ENCODE assay signal across 9 cellular contexts in genomic region chr9:10613413-10613812, GRCh38. TPM values are rescaled to one million over a fixed set of nuclear protein-coding genes. Genes with fewer than 3 reads are reported as not detected.
DNase-seq lines count a peak whose midpoint lies in the region; ATAC-seq, FAIRE-seq and TF ChIP-seq lines count a peak whose summit lies in the region.
"Had no signal": no experiment of that assay in that cellular context is flagged by ENCODE, and none has a peak within 500 bp of the region (broad histone marks: within the 10 kb centered on the region; RNA-seq: fewer than 3 reads in every experiment).

No MANE protein-coding gene starts in this region.

- 9% methylated on average over 13 of the region's 13 CpGs for WGBS in suprapubic skin

- peaks cover 4% of the 10 kb centered on the region for H3K4me1 Mint-ChIP-seq in activated naive CD4-positive, alpha-beta T cell treated with anti-CD3 and anti-CD28 coated beads, Interleukin-2, amount 50 U/mL, for 24 hours
- peaks cover 7% of the 10 kb centered on the region for H3K4me1 Mint-ChIP-seq in activated naive CD4-positive, alpha-beta T cell treated with anti-CD3 and anti-CD28 coated beads for 36 hours (ENCODE audit: low read depth)
- peaks cover 6% of the 10 kb centered on the region for H3K4me1 Mint-ChIP-seq in astrocyte (ENCODE audit: low read depth, unreplicated experiment)

- peaks cover 5% of the 10 kb centered on the region for H3K4me1 ChIP-seq in astrocyte (ENCODE audit: insufficient read depth, low read length)
- H3K4me1 ChIP-seq in iPS-18a (ENCODE audit: control insufficient read depth, low read depth, low read length): peaks cover 9% of the 10 kb centered on the region
- peaks cover 15% of the 10 kb centered on the region for H3K4me1 ChIP-seq in suprapubic skin

- no peak for ATAC-seq in HG02759 (IDR thresholded peaks at IDR 0.05; ENCODE audit: unreplicated experiment)

- H3K9ac ChIP-seq in astrocyte (ENCODE audit: low read length) (peak overlapping the region; percentile 58), iPS-18a (ENCODE audit: low read length) (no peak overlapping the region)

- intact Hi-C loops in activated naive CD4-positive, alpha-beta T cell treated with anti-CD3 and anti-CD28 coated beads for 36 hours (cut with micrococcal nuclease): no loop called here

- DNase-seq in activated naive CD4-positive, alpha-beta T cell treated with anti-CD3 and anti-CD28 coated beads for 36 hours: no peak
- DNase-seq in astrocyte (ENCODE audit: low read depth): no peak
- DNase-seq in suprapubic skin (ENCODE audit: low spot score in 2 of 2): no peak
- DNase-seq in activated CD4-positive, alpha-beta T cell treated with anti-CD3 and anti-CD28 coated beads for 1 hour: no peak
- no peak for DNase-seq in NCI-H82 treated with DMSO at 0.1 percent for 48 hours (lab: John Stamatoyannopoulos, UW; ENCODE audit: unreplicated experiment)

- H3K4me3 Mint-ChIP-seq in activated naive CD4-positive, alpha-beta T cell treated with anti-CD3 and anti-CD28 coated beads, Interleukin-2, amount 50 U/mL, for 24 hours: peak overlapping the region; percentile 13
- H3K4me3 Mint-ChIP-seq in activated naive CD4-positive, alpha-beta T cell treated with anti-CD3 and anti-CD28 coated beads for 36 hours: no peak overlapping the region
- peak overlapping the region; percentile 80 for H3K4me3 Mint-ChIP-seq in astrocyte (ENCODE audit: unreplicated experiment)

- no peaks in the 10 kb centered on the region for H3K36me3 ChIP-seq in astrocyte (ENCODE audit: insufficient read depth, low read length)
- no peaks in the 10 kb centered on the region for H3K36me3 ChIP-seq in iPS-18a (ENCODE audit: control insufficient read depth, low read depth, low read length)
- no peaks in the 10 kb centered on the region for H3K36me3 ChIP-seq in suprapubic skin

- H4K20me1 ChIP-seq in astrocyte (ENCODE audit: insufficient read depth, low read length): no peaks in the 10 kb centered on the region

- H3K4me2 ChIP-seq in astrocyte (ENCODE audit: low read length): peak overlapping the region; percentile 89

- H3K4me3 ChIP-seq in astrocyte (ENCODE audit: insufficient read depth, low read depth, low read length) (peak overlapping the region; percentile 60), iPS-18a (ENCODE audit: low read length) (peak overlapping the region; percentile 65), suprapubic skin (peak overlapping the region; percentile 56)

- H3K36me3 Mint-ChIP-seq in activated naive CD4-positive, alpha-beta T cell treated with anti-CD3 and anti-CD28 coated beads, Interleukin-2, amount 50 U/mL, for 24 hours: no peaks in the 10 kb centered on the region
- H3K36me3 Mint-ChIP-seq in activated naive CD4-positive, alpha-beta T cell treated with anti-CD3 and anti-CD28 coated beads for 36 hours (ENCODE audit: low read depth): peaks cover 4% of the 10 kb centered on the region
- no peaks in the 10 kb centered on the region for H3K36me3 Mint-ChIP-seq in astrocyte (ENCODE audit: low read depth, unreplicated experiment)

- FAIRE-seq in astrocyte (lab: Jason Lieb, UNC): no peak

- TF ChIP-seq EP300 in suprapubic skin (IDR thresholded peaks at IDR 0.05): no peak

- H3K27ac Mint-ChIP-seq in activated naive CD4-positive, alpha-beta T cell treated with anti-CD3 and anti-CD28 coated beads, Interleukin-2, amount 50 U/mL, for 24 hours: peak overlapping the region; percentile 75
- no peak overlapping the region for H3K27ac Mint-ChIP-seq in activated naive CD4-positive, alpha-beta T cell treated with anti-CD3 and anti-CD28 coated beads for 36 hours
- H3K27ac Mint-ChIP-seq in astrocyte (ENCODE audit: unreplicated experiment): peak overlapping the region; percentile 53
- H3K27ac Mint-ChIP-seq: stimulated activated naive CD8-positive, alpha-beta T cell treated with anti-CD3 and anti-CD28 coated beads, Interleukin-15, amount 100 ng/mL, for 72 hours had no signal

- CTCF ChIA-PET in activated naive CD4-positive, alpha-beta T cell treated with anti-CD3 and anti-CD28 coated beads for 36 hours (lab: Charles Lee): interaction anchor here (0.6 kb wide), 1 partner anchor 292 kb away, joined by 3 read pairs; no protein-coding TSS in a partner anchor

- peaks cover 33% of the 10 kb centered on the region for H3K27me3 Mint-ChIP-seq in activated naive CD4-positive, alpha-beta T cell treated with anti-CD3 and anti-CD28 coated beads, Interleukin-2, amount 50 U/mL, for 24 hours
- peaks cover 32% of the 10 kb centered on the region for H3K27me3 Mint-ChIP-seq in activated naive CD4-positive, alpha-beta T cell treated with anti-CD3 and anti-CD28 coated beads for 36 hours (ENCODE audit: low read depth)
- H3K27me3 Mint-ChIP-seq in astrocyte (ENCODE audit: low read depth, unreplicated experiment): peaks cover 44% of the 10 kb centered on the region

- H3K27ac ChIP-seq in astrocyte (ENCODE audit: low read depth, low read length) (no peak overlapping the region), iPS-18a (ENCODE audit: low read length) (no peak overlapping the region), suprapubic skin (no peak overlapping the region)

- H3K79me2 ChIP-seq in astrocyte (ENCODE audit: insufficient read depth, low read length): no peaks in the 10 kb centered on the region

- H3K27me3 ChIP-seq in astrocyte (ENCODE audit: insufficient read depth, low read length) (peaks cover 22% of the 10 kb centered on the region), iPS-18a (ENCODE audit: control insufficient read depth, insufficient read depth, low read length) (peaks cover 42% of the 10 kb centered on the region), suprapubic skin (peaks cover 58% of the 10 kb centered on the region)

- H2AFZ ChIP-seq in astrocyte (ENCODE audit: low read depth, low read length): peak overlapping the region; percentile 76

- H3K9me3 ChIP-seq in astrocyte (ENCODE audit: insufficient read depth, low read depth, low read length): no peaks in the 10 kb centered on the region
- H3K9me3 ChIP-seq in iPS-18a (ENCODE audit: control insufficient read depth, low read depth, low read length): no peaks in the 10 kb centered on the region
- no peaks in the 10 kb centered on the region for H3K9me3 ChIP-seq in suprapubic skin

- no peak for TF ChIP-seq POLR2A in suprapubic skin (IDR thresholded peaks at IDR 0.05)

- TF ChIP-seq CTCF in astrocyte (IDR thresholded peaks at IDR 0.05; ENCODE audit: insufficient read depth, low read depth, low read length) (no peak), suprapubic skin (IDR thresholded peaks at IDR 0.05) (no peak)

- no peaks in the 10 kb centered on the region for H3K9me3 Mint-ChIP-seq in activated naive CD4-positive, alpha-beta T cell treated with anti-CD3 and anti-CD28 coated beads, Interleukin-2, amount 50 U/mL, for 24 hours
- no peaks in the 10 kb centered on the region for H3K9me3 Mint-ChIP-seq in activated naive CD4-positive, alpha-beta T cell treated with anti-CD3 and anti-CD28 coated beads for 36 hours
- H3K9me3 Mint-ChIP-seq in astrocyte (ENCODE audit: unreplicated experiment): no peaks in the 10 kb centered on the region

RNA-seq across cellular contexts. Expression of gene PTPRD, which starts 0.6 kb away (rescaled TPM):
- not detected for total RNA-seq in activated naive CD4-positive, alpha-beta T cell treated with anti-CD3 and anti-CD28 coated beads for 36 hours
- 84.0 and 88.1 TPM in 2 replicates for total RNA-seq in astrocyte
- 1 to 10 TPM in 3 of 4 donors, under 1 TPM in 1; 0.49 to 3.3 (median 2.5) TPM for total RNA-seq in suprapubic skin

Comparison
In these comparisons a context has a peak if more than half of its experiments do, and no peak if none do; other contexts are left out.
1. RNA of gene PTPRD, which starts 0.6 kb away (total RNA-seq): 84.0 to 88.1 TPM in astrocyte; 0.49 to 3.3 TPM in suprapubic skin and not detected in activated naive CD4-positive, alpha-beta T cell treated with anti-CD3 and anti-CD28 coated beads for 36 hours; every median in the first group is over 10 times any median in the second.
2. Peak in every context shown above with its lines, with median percentiles within 50 percentile points of each other: H3K4me3 ChIP-seq.